In genomic region chr4:1852904-1853623, GRCh38 we compare ENCODE assay signal across 13 cellular contexts. TPM values are rescaled to one million over a fixed set of nuclear protein-coding genes. Genes with fewer than 3 reads are reported as not detected.
DNase-seq lines count a peak whose midpoint lies in the region; ATAC-seq, FAIRE-seq and TF ChIP-seq lines count a peak whose summit lies in the region.
"Had no signal": no experiment of that assay in that cellular context is flagged by ENCODE, and none has a peak within 500 bp of the region (broad histone marks: within the 10 kb centered on the region; RNA-seq: fewer than 3 reads in every experiment).

No MANE protein-coding gene starts in this region.

- POLR2A ChIA-PET in CD8-positive, alpha-beta memory T cell (lab: Charles Lee): no interaction called here
- POLR2A ChIA-PET in PC-9 (lab: Charles Lee; ENCODE audit: unreplicated experiment): no interaction called here

- FAIRE-seq in bronchial epithelial cell (lab: Jason Lieb, UNC): peak; percentile 40

- no peak for ATAC-seq in GM18505 (IDR thresholded peaks at IDR 0.05; ENCODE audit: unreplicated experiment)
- ATAC-seq: gastrocnemius medialis had no signal

- H3K79me2 ChIP-seq in Karpas-422 (ENCODE audit: low read length): peaks cover 82% of the 10 kb centered on the region
- peaks cover 77% of the 10 kb centered on the region for H3K79me2 ChIP-seq in PC-9 (ENCODE audit: low read depth)

- intact Hi-C loops in PC-9 (cut with micrococcal nuclease; ENCODE audit: unreplicated experiment): no loop called here

- H3K4me1 ChIP-seq in CD8-positive, alpha-beta memory T cell (ENCODE audit: insufficient read depth, low read length): peaks cover 17% of the 10 kb centered on the region
- H3K4me1 ChIP-seq in Karpas-422 (ENCODE audit: low read length): peaks cover 49% of the 10 kb centered on the region
- H3K4me1 ChIP-seq in PC-9 (replicated peaks; ENCODE audit: insufficient read depth): peaks cover 36% of the 10 kb centered on the region

- H3K9me3 ChIP-seq in CD8-positive, alpha-beta memory T cell (ENCODE audit: low read length): no peaks in the 10 kb centered on the region
- no peaks in the 10 kb centered on the region for H3K9me3 ChIP-seq in Karpas-422 (ENCODE audit: low read length)
- H3K9me3 ChIP-seq in PC-9 (ENCODE audit: insufficient read depth, low read depth): no peaks in the 10 kb centered on the region
- H3K9me3 ChIP-seq: gastrocnemius medialis had no signal

- TF ChIP-seq CTCF in bronchial epithelial cell (IDR thresholded peaks at IDR 0.05; ENCODE audit: insufficient read depth, low read length, severe bottlenecking) (no peak), neural crest cell (conservative IDR thresholded peaks at IDR 0.05) (no peak), PC-9 (conservative IDR thresholded peaks at IDR 0.05) (no peak)

- no peaks in the 10 kb centered on the region for H3K27me3 ChIP-seq in CD8-positive, alpha-beta memory T cell (ENCODE audit: insufficient read depth, low read length, poor library complexity, severe bottlenecking)
- H3K27me3 ChIP-seq in Karpas-422 (ENCODE audit: low read length) (no peaks in the 10 kb centered on the region), bronchial epithelial cell (ENCODE audit: control insufficient read depth, insufficient read depth, low read length) (no peaks in the 10 kb centered on the region), PC-9 (ENCODE audit: insufficient read depth, low read depth) (no peaks in the 10 kb centered on the region)
- H3K27me3 ChIP-seq: gastrocnemius medialis had no signal

- BruUV-seq in PC-9 (replicated peaks; lab: Mats Ljungman, UMichigan): no TSS peak

- H3K36me3 Mint-ChIP-seq in CD8-positive, alpha-beta memory T cell: peaks cover 0 to 9% (median 0%) of the 10 kb centered on the region in 3 donors
- peaks cover 2% of the 10 kb centered on the region for H3K36me3 Mint-ChIP-seq in neural crest cell (ENCODE audit: low read depth)
- H3K36me3 Mint-ChIP-seq: immature natural killer cell had no signal

- CTCF ChIA-PET in CD8-positive, alpha-beta memory T cell (lab: Charles Lee): no interaction called here
- CTCF ChIA-PET in PC-9 (lab: Charles Lee): no interaction called here

- peak overlapping the region in 5 of 8 donors; percentile 47 to 70 (median 64) for H3K27ac Mint-ChIP-seq in CD8-positive, alpha-beta memory T cell
- peak overlapping the region; percentile 31 for H3K27ac Mint-ChIP-seq in neural crest cell (ENCODE audit: unreplicated experiment)

- no peaks in the 10 kb centered on the region for H3K27me3 Mint-ChIP-seq in CD8-positive, alpha-beta memory T cell
- no peaks in the 10 kb centered on the region for H3K27me3 Mint-ChIP-seq in neural crest cell (ENCODE audit: low read depth)

- H3K27ac ChIP-seq in CD8-positive, alpha-beta memory T cell (ENCODE audit: low read depth, low read length): no peak overlapping the region
- no peak overlapping the region for H3K27ac ChIP-seq in Karpas-422 (ENCODE audit: low read length)
- H3K27ac ChIP-seq in PC-9: no peak overlapping the region
- H3K27ac ChIP-seq: gastrocnemius medialis had no signal

- peaks cover 28% of the 10 kb centered on the region for H4K20me1 ChIP-seq in Karpas-422 (ENCODE audit: insufficient read depth, low read depth, low read length)
- peaks cover 34% of the 10 kb centered on the region for H4K20me1 ChIP-seq in PC-9 (ENCODE audit: insufficient read depth)

- H3K9me3 Mint-ChIP-seq in CD8-positive, alpha-beta memory T cell: no peaks in the 10 kb centered on the region
- H3K9me3 Mint-ChIP-seq in neural crest cell: no peaks in the 10 kb centered on the region
- H3K9me3 Mint-ChIP-seq: immature natural killer cell had no signal

- peak overlapping the region; percentile 41 for H3K4me2 ChIP-seq in Karpas-422 (ENCODE audit: low read depth, low read length, poor library complexity, severe bottlenecking)
- H3K4me2 ChIP-seq in PC-9: no peak overlapping the region

- H2AFZ ChIP-seq in Karpas-422 (ENCODE audit: low read length) (no peak overlapping the region), PC-9 (no peak overlapping the region)

- no peak overlapping the region for H3K4me3 ChIP-seq in CD8-positive, alpha-beta memory T cell (ENCODE audit: low read length)
- no peak overlapping the region for H3K4me3 ChIP-seq in Karpas-422 (ENCODE audit: low read length)
- H3K4me3 ChIP-seq in bronchial epithelial cell (ENCODE audit: low read depth, low read length): no peak overlapping the region
- H3K4me3 ChIP-seq in PC-9: no peak overlapping the region
- H3K4me3 ChIP-seq: gastrocnemius medialis had no signal

- no peak for DNase-seq in CD8-positive, alpha-beta memory T cell
- DNase-seq in Karpas-422 (no peak), bronchial epithelial cell (ENCODE audit: low read depth) (no peak), neural crest cell (ENCODE audit: low read depth, low spot score) (no peak), PC-9 (no peak), NCI-H774 (lab: John Stamatoyannopoulos, UW) (no peak)
- DNase-seq: gastrocnemius medialis, GDM1, immature natural killer cell, KBM-7, NCI-H1436, NCI-H524 had no signal

- H3K9me2 ChIP-seq in Karpas-422 (replicated peaks; ENCODE audit: insufficient read depth, low read length) (no peaks in the 10 kb centered on the region), PC-9 (ENCODE audit: insufficient read depth) (no peaks in the 10 kb centered on the region)

- peaks cover 36 to 53% (median 42%) of the 10 kb centered on the region in 3 donors for H3K4me1 Mint-ChIP-seq in CD8-positive, alpha-beta memory T cell
- peaks cover 45% of the 10 kb centered on the region for H3K4me1 Mint-ChIP-seq in neural crest cell

- no peaks in the 10 kb centered on the region for H3K36me3 ChIP-seq in CD8-positive, alpha-beta memory T cell (ENCODE audit: insufficient read depth, low read length)
- H3K36me3 ChIP-seq in Karpas-422 (ENCODE audit: insufficient read depth, low read length) (peaks cover 8% of the 10 kb centered on the region; the same call in 1 of the 2 replicates), bronchial epithelial cell (ENCODE audit: control insufficient read depth, insufficient read depth, low read length) (peaks cover 2% of the 10 kb centered on the region), PC-9 (ENCODE audit: low read depth) (no peaks in the 10 kb centered on the region)
- H3K36me3 ChIP-seq: gastrocnemius medialis had no signal

- peak overlapping the region; percentile 23; the same call in 1 of the 2 replicates for H3K9ac ChIP-seq in Karpas-422 (ENCODE audit: low read length)

- H3K4me3 Mint-ChIP-seq in CD8-positive, alpha-beta memory T cell: peak overlapping the region; percentile 3 to 83 (median 41)
- H3K4me3 Mint-ChIP-seq in neural crest cell: peak overlapping the region; percentile 89

- no peak for TF ChIP-seq POLR2A in GM18505 (IDR thresholded peaks at IDR 0.05; ENCODE audit: borderline replicate concordance, extremely low read depth, insufficient read depth, insufficient read length)

- peaks cover 7% of the 10 kb centered on the region; the same call in 1 of the 2 replicates for H3F3A ChIP-seq in PC-9 (ENCODE audit: insufficient read depth, low read depth)

RNA-seq across cellular contexts. Expression of gene LETM1, which starts 2.9 kb away (rescaled TPM):
- total RNA-seq in CD8-positive, alpha-beta memory T cell: 10 to 100 TPM; 85.4 to 87.3 TPM
- polyA plus RNA-seq in CD8-positive, alpha-beta memory T cell: 15.5 TPM
- total RNA-seq in Karpas-422 (2014; rRNA removed; shearing (Covaris generic); ENCODE audit: low replicate concordance): 25.2 and 75.1 TPM in 2 replicates
- total RNA-seq in bronchial epithelial cell (109 and 176 TPM in 2 replicates), neural crest cell (59.5 and 60.6 TPM in 2 replicates), PC-9 (2021) (44.5 and 58.9 TPM in 2 replicates)

RNA-seq across cellular contexts. Expression of gene NSD2, which starts 18.1 kb away (rescaled TPM):
- 100 to 1,000 TPM; 150 to 152 TPM for total RNA-seq in CD8-positive, alpha-beta memory T cell
- polyA plus RNA-seq in CD8-positive, alpha-beta memory T cell: 9.0 TPM
- total RNA-seq in Karpas-422 (2014; rRNA removed; shearing (Covaris generic); ENCODE audit: low replicate concordance): 54.9 and 64.9 TPM in 2 replicates
- total RNA-seq in bronchial epithelial cell (43.4 and 48.1 TPM in 2 replicates), neural crest cell (269 and 274 TPM in 2 replicates), PC-9 (2021) (176 and 186 TPM in 2 replicates)

RNA-seq across cellular contexts. Expression of gene FGFR3, which starts 60.0 kb away (rescaled TPM):
- under 1 TPM in 1 of 2 experiments, not detected in 1; 0.07 TPM for total RNA-seq in CD8-positive, alpha-beta memory T cell
- not detected for polyA plus RNA-seq in CD8-positive, alpha-beta memory T cell
- not detected in 2 replicates for total RNA-seq in Karpas-422 (2014; rRNA removed; shearing (Covaris generic); ENCODE audit: low replicate concordance)
- total RNA-seq in bronchial epithelial cell (29.0 and 133 TPM in 2 replicates), neural crest cell (42.5 and 48.1 TPM in 2 replicates), PC-9 (2021) (8.2 and 10.6 TPM in 2 replicates)
- polyA plus RNA-seq: immature natural killer cell had no signal
